Comparison of ENCODE assay signal across 36 cellular contexts in the genomic region with DNA sequence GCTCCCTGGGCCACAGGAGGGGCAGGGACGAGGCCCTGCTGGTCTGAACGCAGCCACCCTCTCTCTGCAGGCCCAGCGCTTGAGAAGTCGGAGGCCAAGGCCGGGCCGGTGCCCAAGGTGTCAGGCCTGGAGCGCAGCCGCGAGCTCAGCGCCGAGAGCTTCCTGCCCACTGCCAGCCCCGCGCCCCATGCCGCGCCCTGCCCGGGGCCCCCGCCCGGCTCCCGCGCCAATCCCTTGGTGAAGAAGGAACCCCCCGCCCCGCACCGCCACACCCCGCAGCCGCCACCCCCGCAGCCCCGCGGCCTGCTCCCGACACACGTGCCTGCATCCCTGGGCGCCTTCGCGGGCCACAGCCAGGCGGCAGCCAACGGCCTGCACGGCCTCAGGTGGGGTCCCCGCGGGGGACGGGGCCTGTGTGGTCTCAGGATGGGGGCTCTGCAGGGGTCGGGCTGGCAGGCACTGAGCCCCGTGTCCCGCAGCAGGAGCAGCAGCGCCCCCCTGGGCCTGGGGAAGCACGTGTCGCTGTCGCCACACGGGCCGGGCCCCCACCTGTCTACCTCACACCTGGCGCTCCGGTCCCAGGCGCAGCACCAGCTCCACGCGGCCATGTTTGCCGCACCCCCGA. TPM values are rescaled to one million over a fixed set of nuclear protein-coding genes. Genes with fewer than 3 reads are reported as not detected.
"Had no signal": no experiment of that assay in that cellular context is flagged by ENCODE, and none has a peak within 500 bp of the region (broad histone marks: within the 10 kb centered on the region; RNA-seq: fewer than 3 reads in every experiment).

No MANE protein-coding gene starts in this region.

- H3K27ac Mint-ChIP-seq: activated B cell treated with CpG ODN at 0.5 μM for 24 hours; activated CD4-positive, alpha-beta memory T cell treated with anti-CD3 and anti-CD28 coated beads for 36 hours; activated CD8-positive, alpha-beta memory T cell treated with anti-CD3 and anti-CD28 coated beads, Interleukin-2, amount 10 ng/mL, durations not matched to agents 7 days and 5 days; activated CD8-positive, alpha-beta T cell treated with anti-CD3 and anti-CD28 coated beads, Interleukin-2, amount 10 ng/mL, durations not matched to agents 7 days and 5 days; activated naive CD4-positive, alpha-beta T cell treated with anti-CD3 and anti-CD28 coated beads for 36 hours; activated naive CD4-positive, alpha-beta T cell treated with anti-CD3 and anti-CD28 coated beads, Interleukin-2, amount 50 U/mL, for 24 hours; activated naive CD8-positive, alpha-beta T cell treated with anti-CD3 and anti-CD28 coated beads for 36 hours; activated naive CD8-positive, alpha-beta T cell treated with anti-CD3 and anti-CD28 coated beads, Interleukin-2, amount 50 U/mL, for 24 hours; activated T-helper 1 cell treated with anti-CD3 and anti-CD28 coated beads, Interleukin-12 subunit alpha, Interleukin-12 subunit beta, Interleukin-2, Interleukin-4 antibody, amounts not matched to agents 30 ng/mL and 10 ng/mL and 1 ng/mL, durations not matched to agents 14 hours and 24 hours and 36 hours; activated T-helper 2 cell treated with anti-CD3 and anti-CD28 coated beads, Interferon-gamma antibody, Interleukin-2, Interleukin-4, amounts not matched to agents 10 μg/mL and 5 μg/mL and 100 μg/mL, durations not matched to agents 14 hours and 24 hours and 36 hours; effector memory CD8-positive, alpha-beta T cell; T-helper 17 cell; T-helper 2 cell treated with Interferon-gamma antibody and Interleukin-4, amounts not matched to agents 5 μg/mL and 100 μg/mL, for 36 hours had no signal

- H3K9me3 ChIP-seq: adrenal gland, body of pancreas, esophagus muscularis mucosa, gastrocnemius medialis, heart left ventricle had no signal

- H3K27me3 Mint-ChIP-seq: activated B cell treated with CpG ODN at 0.5 μM for 24 hours; activated CD4-positive, alpha-beta memory T cell treated with anti-CD3 and anti-CD28 coated beads for 36 hours; activated CD8-positive, alpha-beta memory T cell treated with anti-CD3 and anti-CD28 coated beads, Interleukin-2, amount 10 ng/mL, durations not matched to agents 7 days and 5 days; activated naive CD4-positive, alpha-beta T cell treated with anti-CD3 and anti-CD28 coated beads, Interleukin-2, amount 50 U/mL, for 24 hours; activated naive CD8-positive, alpha-beta T cell treated with anti-CD3 and anti-CD28 coated beads for 36 hours; activated naive CD8-positive, alpha-beta T cell treated with anti-CD3 and anti-CD28 coated beads, Interleukin-2, amount 50 U/mL, for 24 hours; effector memory CD8-positive, alpha-beta T cell; T-helper 17 cell had no signal

- FAIRE-seq: colon had no signal

- H3K4me1 ChIP-seq: adrenal gland, body of pancreas, esophagus muscularis mucosa, foreskin keratinocyte, gastrocnemius medialis, heart left ventricle had no signal

- ATAC-seq: activated CD8-positive, alpha-beta memory T cell treated with anti-CD3 and anti-CD28 coated beads, Interleukin-2, amount 10 ng/mL, durations not matched to agents 7 days and 5 days; activated CD8-positive, alpha-beta T cell treated with anti-CD3 and anti-CD28 coated beads, Interleukin-2, amount 10 ng/mL, durations not matched to agents 7 days and 5 days; activated naive CD8-positive, alpha-beta T cell treated with anti-CD3 and anti-CD28 coated beads, Interleukin-2, amount 50 U/mL, for 24 hours; body of pancreas; effector memory CD8-positive, alpha-beta T cell; foreskin keratinocyte; gastrocnemius medialis; heart left ventricle; T-helper 17 cell had no signal

- H3K4me1 Mint-ChIP-seq: activated B cell treated with CpG ODN at 0.5 μM for 24 hours; activated naive CD8-positive, alpha-beta T cell treated with anti-CD3 and anti-CD28 coated beads for 36 hours; activated naive CD8-positive, alpha-beta T cell treated with anti-CD3 and anti-CD28 coated beads, Interleukin-2, amount 50 U/mL, for 24 hours had no signal

- H3K27me3 ChIP-seq: adrenal gland, body of pancreas, esophagus muscularis mucosa, foreskin keratinocyte, gastrocnemius medialis, heart left ventricle had no signal

- H3K4me3 Mint-ChIP-seq: activated B cell treated with CpG ODN at 0.5 μM for 24 hours; activated CD4-positive, alpha-beta memory T cell treated with anti-CD3 and anti-CD28 coated beads for 36 hours; activated CD8-positive, alpha-beta memory T cell treated with anti-CD3 and anti-CD28 coated beads, Interleukin-2, amount 10 ng/mL, durations not matched to agents 7 days and 5 days; activated CD8-positive, alpha-beta T cell treated with anti-CD3 and anti-CD28 coated beads, Interleukin-2, amount 10 ng/mL, durations not matched to agents 7 days and 5 days; activated naive CD4-positive, alpha-beta T cell treated with anti-CD3 and anti-CD28 coated beads for 36 hours; activated naive CD4-positive, alpha-beta T cell treated with anti-CD3 and anti-CD28 coated beads, Interleukin-2, amount 50 U/mL, for 24 hours; activated naive CD8-positive, alpha-beta T cell treated with anti-CD3 and anti-CD28 coated beads for 36 hours; activated naive CD8-positive, alpha-beta T cell treated with anti-CD3 and anti-CD28 coated beads, Interleukin-2, amount 50 U/mL, for 24 hours; activated T-helper 1 cell treated with anti-CD3 and anti-CD28 coated beads, Interleukin-12 subunit alpha, Interleukin-12 subunit beta, Interleukin-2, Interleukin-4 antibody, amounts not matched to agents 30 ng/mL and 10 ng/mL and 1 ng/mL, durations not matched to agents 14 hours and 24 hours and 36 hours; effector memory CD8-positive, alpha-beta T cell; T-helper 17 cell; T-helper 2 cell treated with Interferon-gamma antibody and Interleukin-4, amounts not matched to agents 5 μg/mL and 100 μg/mL, for 36 hours had no signal

- H3K36me3 Mint-ChIP-seq: activated CD4-positive, alpha-beta memory T cell treated with anti-CD3 and anti-CD28 coated beads for 36 hours; activated CD8-positive, alpha-beta memory T cell treated with anti-CD3 and anti-CD28 coated beads, Interleukin-2, amount 10 ng/mL, durations not matched to agents 7 days and 5 days; activated naive CD4-positive, alpha-beta T cell treated with anti-CD3 and anti-CD28 coated beads, Interleukin-2, amount 50 U/mL, for 24 hours had no signal

- H3K27ac ChIP-seq: adrenal gland, body of pancreas, esophagus muscularis mucosa, foreskin keratinocyte, gastrocnemius medialis, heart left ventricle, WERI-Rb-1 had no signal

- DNase-seq: activated B cell treated with CpG ODN at 0.5 μM for 24 hours; activated CD4-positive, alpha-beta memory T cell treated with anti-CD3 and anti-CD28 coated beads for 36 hours; activated CD4-positive, alpha-beta T cell treated with anti-CD3 and anti-CD28 coated beads for 48 hours; activated CD8-positive, alpha-beta memory T cell treated with anti-CD3 and anti-CD28 coated beads, Interleukin-2, amount 10 ng/mL, durations not matched to agents 7 days and 5 days; activated CD8-positive, alpha-beta memory T cell treated with anti-CD3 and anti-CD28 coated beads, Interleukin-2, amount 50 U/mL, for 4 hours; activated CD8-positive, alpha-beta T cell treated with anti-CD3 and anti-CD28 coated beads, Interleukin-2, amount 10 ng/mL, durations not matched to agents 7 days and 5 days; activated effector memory CD4-positive, alpha-beta T cell treated with anti-CD3 and anti-CD28 coated beads, Interleukin-2, amount 50 U/mL, for 16 hours; activated naive CD4-positive, alpha-beta T cell treated with anti-CD3 and anti-CD28 coated beads for 36 hours; activated naive CD8-positive, alpha-beta T cell treated with anti-CD3 and anti-CD28 coated beads for 36 hours; activated naive CD8-positive, alpha-beta T cell treated with anti-CD3 and anti-CD28 coated beads, Interleukin-2, amount 50 U/mL, for 24 hours; activated T-cell treated with anti-CD3 and anti-CD28 coated beads, Interleukin-2, amount 50 U/mL, for 1 hour; activated T-cell treated with anti-CD3 and anti-CD28 coated beads, Interleukin-2, amount 50 U/mL, for 48 hours; adrenal gland; amygdala; aorta; body of pancreas; cortex of kidney; dermis blood vessel endothelial cell; effector CD4-positive, alpha-beta T cell; effector memory CD8-positive, alpha-beta T cell; erythroblast; foreskin keratinocyte; gastrocnemius medialis; glutamatergic neuron; heart left ventricle; T-helper 17 cell; T1000; WERI-Rb-1 had no signal

- H3K9me3 Mint-ChIP-seq: activated B cell treated with CpG ODN at 0.5 μM for 24 hours; activated CD4-positive, alpha-beta memory T cell treated with anti-CD3 and anti-CD28 coated beads for 36 hours; activated naive CD4-positive, alpha-beta T cell treated with anti-CD3 and anti-CD28 coated beads for 36 hours; activated naive CD4-positive, alpha-beta T cell treated with anti-CD3 and anti-CD28 coated beads, Interleukin-2, amount 50 U/mL, for 24 hours; activated naive CD8-positive, alpha-beta T cell treated with anti-CD3 and anti-CD28 coated beads for 36 hours; activated naive CD8-positive, alpha-beta T cell treated with anti-CD3 and anti-CD28 coated beads, Interleukin-2, amount 50 U/mL, for 24 hours; activated T-helper 1 cell treated with anti-CD3 and anti-CD28 coated beads, Interleukin-12 subunit alpha, Interleukin-12 subunit beta, Interleukin-2, Interleukin-4 antibody, amounts not matched to agents 30 ng/mL and 10 ng/mL and 1 ng/mL, durations not matched to agents 14 hours and 24 hours and 36 hours; activated T-helper 2 cell treated with anti-CD3 and anti-CD28 coated beads, Interferon-gamma antibody, Interleukin-2, Interleukin-4, amounts not matched to agents 10 μg/mL and 5 μg/mL and 100 μg/mL, durations not matched to agents 14 hours and 24 hours and 36 hours; effector memory CD8-positive, alpha-beta T cell; T-helper 2 cell treated with Interferon-gamma antibody and Interleukin-4, amounts not matched to agents 5 μg/mL and 100 μg/mL, for 36 hours had no signal

- H3K4me3 ChIP-seq: adrenal gland, body of pancreas, esophagus muscularis mucosa, gastrocnemius medialis, heart left ventricle had no signal

RNA-seq across cellular contexts. Expression of a gene that starts 40.4 kb away (rescaled TPM):
- total RNA-seq: activated B cell treated with CpG ODN at 0.5 μM for 24 hours; activated CD4-positive, alpha-beta memory T cell treated with anti-CD3 and anti-CD28 coated beads for 36 hours; activated CD8-positive, alpha-beta memory T cell treated with anti-CD3 and anti-CD28 coated beads for 36 hours; activated CD8-positive, alpha-beta memory T cell treated with anti-CD3 and anti-CD28 coated beads, Interleukin-2, amount 10 ng/mL, durations not matched to agents 7 days and 5 days; activated CD8-positive, alpha-beta T cell treated with anti-CD3 and anti-CD28 coated beads, Interleukin-2, amount 10 ng/mL, durations not matched to agents 7 days and 5 days; activated naive CD4-positive, alpha-beta T cell treated with anti-CD3 and anti-CD28 coated beads for 36 hours; activated naive CD8-positive, alpha-beta T cell treated with anti-CD3 and anti-CD28 coated beads for 36 hours; activated T-helper 1 cell treated with anti-CD3 and anti-CD28 coated beads, Interleukin-12 subunit alpha, Interleukin-12 subunit beta, Interleukin-2, Interleukin-4 antibody, amounts not matched to agents 30 ng/mL and 10 ng/mL and 1 ng/mL, durations not matched to agents 14 hours and 24 hours and 36 hours; activated T-helper 2 cell treated with anti-CD3 and anti-CD28 coated beads, Interferon-gamma antibody, Interleukin-2, Interleukin-4, amounts not matched to agents 10 μg/mL and 5 μg/mL and 100 μg/mL, durations not matched to agents 14 hours and 24 hours and 36 hours; body of pancreas; chondrocyte; esophagus muscularis mucosa; foreskin keratinocyte; heart left ventricle; T-helper 17 cell had no signal
- polyA plus RNA-seq: foreskin keratinocyte, heart left ventricle had no signal

RNA-seq across cellular contexts. Expression of a gene that starts 48.6 kb away (rescaled TPM):
- total RNA-seq: activated B cell treated with CpG ODN at 0.5 μM for 24 hours; activated CD4-positive, alpha-beta memory T cell treated with anti-CD3 and anti-CD28 coated beads for 36 hours; activated CD8-positive, alpha-beta memory T cell treated with anti-CD3 and anti-CD28 coated beads for 36 hours; activated CD8-positive, alpha-beta memory T cell treated with anti-CD3 and anti-CD28 coated beads, Interleukin-2, amount 10 ng/mL, durations not matched to agents 7 days and 5 days; activated CD8-positive, alpha-beta T cell treated with anti-CD3 and anti-CD28 coated beads, Interleukin-2, amount 10 ng/mL, durations not matched to agents 7 days and 5 days; activated naive CD4-positive, alpha-beta T cell treated with anti-CD3 and anti-CD28 coated beads for 36 hours; activated naive CD8-positive, alpha-beta T cell treated with anti-CD3 and anti-CD28 coated beads for 36 hours; activated T-helper 1 cell treated with anti-CD3 and anti-CD28 coated beads, Interleukin-12 subunit alpha, Interleukin-12 subunit beta, Interleukin-2, Interleukin-4 antibody, amounts not matched to agents 30 ng/mL and 10 ng/mL and 1 ng/mL, durations not matched to agents 14 hours and 24 hours and 36 hours; activated T-helper 2 cell treated with anti-CD3 and anti-CD28 coated beads, Interferon-gamma antibody, Interleukin-2, Interleukin-4, amounts not matched to agents 10 μg/mL and 5 μg/mL and 100 μg/mL, durations not matched to agents 14 hours and 24 hours and 36 hours; chondrocyte; foreskin keratinocyte; gastrocnemius medialis; heart left ventricle; T-helper 17 cell had no signal
- polyA plus RNA-seq: aorta, foreskin keratinocyte, heart left ventricle had no signal
